Comparison of ENCODE assay signal across 34 cellular contexts in the genomic region with DNA sequence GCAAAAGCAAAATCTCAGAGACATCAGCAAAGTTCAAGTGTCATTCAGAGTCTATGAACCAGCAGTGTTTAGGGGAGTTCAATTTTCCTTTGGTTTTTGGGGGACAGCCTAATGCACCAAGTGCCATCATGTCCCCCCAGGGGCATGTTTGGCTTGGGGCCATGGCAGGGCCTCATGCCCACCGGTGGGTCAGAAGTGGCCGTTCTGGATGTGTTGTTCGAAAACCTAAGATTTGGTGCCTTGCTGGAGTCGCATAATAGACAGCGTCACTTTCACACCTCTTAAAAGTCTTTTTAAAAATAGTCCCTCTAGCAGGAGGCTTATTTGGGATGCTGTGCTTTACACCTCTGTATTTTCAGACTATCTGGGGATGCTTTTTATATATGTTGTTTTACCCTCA.
"Had no signal": no experiment of that assay in that cellular context is flagged by ENCODE, and none has a peak within 500 bp of the region (broad histone marks: within the 10 kb centered on the region; RNA-seq: fewer than 3 reads in every experiment).

No MANE protein-coding gene starts in this region.

- H3K27ac ChIP-seq: KMS-11 had no signal

- H3K36me3 ChIP-seq: MG63 had no signal

- DNase-seq: Karpas-422, Kasumi-1, MG63, MM.1S, MV-4-11, NCI-H1048, NCI-H1092, NCI-H1092 treated with DMSO at 0.1 percent for 48 hours, NCI-H1105, NCI-H1105 treated with DMSO at 0.1 percent for 48 hours, NCI-H1417, NCI-H1417 treated with DMSO at 0.1 percent for 48 hours, NCI-H1436, NCI-H1436 treated with DMSO at 0.1 percent for 48 hours, NCI-H146, NCI-H1694, NCI-H1694 treated with DMSO at 0.1 percent for 48 hours, NCI-H187, NCI-H187 treated with DMSO at 0.1 percent for 48 hours, NCI-H1930, NCI-H2029, NCI-H2029 treated with DMSO at 0.1 percent for 48 hours, NCI-H2081, NCI-H2081 treated with DMSO at 0.1 percent for 48 hours, NCI-H2107, NCI-H2171, NCI-H2227 treated with DMSO at 0.1 percent for 48 hours, NCI-H226, NCI-H345, NCI-H446, NCI-H446 treated with DMSO at 0.1 percent for 48 hours, NCI-H510A, NCI-H524 had no signal

- H3K4me2 ChIP-seq: KMS-11 had no signal

- H3K4me3 ChIP-seq: MG63 had no signal
